In genomic region chr9:14888857-14889256, GRCh38 we compare ENCODE assay signal across 26 cellular contexts.
"Had no signal": no experiment of that assay in that cellular context is flagged by ENCODE, and none has a peak within 500 bp of the region (broad histone marks: within the 10 kb centered on the region; RNA-seq: fewer than 3 reads in every experiment).

No MANE protein-coding gene starts in this region.

- H3K4me1 Mint-ChIP-seq: stimulated activated memory B cell treated with anti-CD40 and anti-IgM and Interleukin-4, amounts not matched to agents 10 μg/mL and 1 μg/mL and 100 μg/mL, for 72 hours; T-cell had no signal

- H3K27ac ChIP-seq: adrenal gland, ascending aorta, dorsolateral prefrontal cortex, gastrocnemius medialis, testis had no signal

- H3K9me3 Mint-ChIP-seq: activated T-cell treated with anti-CD3 and anti-CD28 coated beads, Interleukin-2, amount 50 U/mL, for 4 hours; activated T-helper 2 cell treated with anti-CD3 and anti-CD28 coated beads, Interferon-gamma antibody, Interleukin-2, Interleukin-4, amounts not matched to agents 10 μg/mL and 5 μg/mL and 100 μg/mL, durations not matched to agents 14 hours and 24 hours and 36 hours; effector memory CD8-positive, alpha-beta T cell; stimulated activated memory B cell treated with anti-CD40 and anti-IgM and Interleukin-4, amounts not matched to agents 10 μg/mL and 1 μg/mL and 100 μg/mL, for 72 hours; T-cell had no signal

- DNase-seq: activated CD4-positive, alpha-beta T cell treated with anti-CD3 and anti-CD28 coated beads for 4 hours; activated CD4-positive, alpha-beta T cell treated with anti-CD3 and anti-CD28 coated beads, Interleukin-2, amount 50 U/mL, for 48 hours; activated CD4-positive, CD25-positive, alpha-beta regulatory T cell; activated CD8-positive, alpha-beta memory T cell treated with anti-CD3 and anti-CD28 coated beads, Interleukin-2, amount 50 U/mL, for 48 hours; activated naive CD4-positive, alpha-beta T cell; activated T-cell treated with anti-CD3 and anti-CD28 coated beads, Interleukin-2, amount 50 U/mL, for 4 hours; adrenal gland; central memory CD4-positive, alpha-beta T cell; colonic mucosa; dorsolateral prefrontal cortex; effector memory CD8-positive, alpha-beta T cell; gastrocnemius medialis; hypothalamus; occipital lobe; stimulated activated CD4-positive, alpha-beta T cell treated with anti-CD3 and anti-CD28 coated beads, Interleukin-2, amount 100 ng/mL, for 24 hours; T-cell; testis had no signal

- H3K27ac Mint-ChIP-seq: activated naive CD8-positive, alpha-beta T cell; activated T-helper 2 cell treated with anti-CD3 and anti-CD28 coated beads, Interferon-gamma antibody, Interleukin-2, Interleukin-4, amounts not matched to agents 10 μg/mL and 5 μg/mL and 100 μg/mL, durations not matched to agents 14 hours and 24 hours and 36 hours; effector memory CD8-positive, alpha-beta T cell; stimulated activated memory B cell treated with anti-CD40 and anti-IgM and Interleukin-4, amounts not matched to agents 10 μg/mL and 1 μg/mL and 100 μg/mL, for 72 hours; T-cell; type B pancreatic cell had no signal

- H3K27me3 Mint-ChIP-seq: effector memory CD8-positive, alpha-beta T cell; stimulated activated memory B cell treated with anti-CD40 and anti-IgM and Interleukin-4, amounts not matched to agents 10 μg/mL and 1 μg/mL and 100 μg/mL, for 72 hours; T-cell; type B pancreatic cell had no signal

- FAIRE-seq: endothelial cell of umbilical vein, TTC549 had no signal

- ATAC-seq: activated T-cell treated with anti-CD3 and anti-CD28 coated beads, Interleukin-2, amount 50 U/mL, for 4 hours; effector memory CD8-positive, alpha-beta T cell; esophagus mucosa; gastrocnemius medialis; sciatic nerve; stimulated activated memory B cell treated with anti-CD40 and anti-IgM and Interleukin-4, amounts not matched to agents 10 μg/mL and 1 μg/mL and 100 μg/mL, for 72 hours; T-cell had no signal

- H3K4me3 Mint-ChIP-seq: activated naive CD8-positive, alpha-beta T cell; activated T-cell treated with anti-CD3 and anti-CD28 coated beads, Interleukin-2, amount 50 U/mL, for 4 hours; effector memory CD8-positive, alpha-beta T cell; stimulated activated memory B cell treated with anti-CD40 and anti-IgM and Interleukin-4, amounts not matched to agents 10 μg/mL and 1 μg/mL and 100 μg/mL, for 72 hours; T-cell had no signal

- H3K36me3 Mint-ChIP-seq: activated naive CD8-positive, alpha-beta T cell; stimulated activated memory B cell treated with anti-CD40 and anti-IgM and Interleukin-4, amounts not matched to agents 10 μg/mL and 1 μg/mL and 100 μg/mL, for 72 hours; T-cell had no signal
